ENCODE assay signal across 23 cellular contexts in genomic region chr4:123379392-123379791, GRCh38. TPM values are rescaled to one million over a fixed set of nuclear protein-coding genes. Genes with fewer than 3 reads are reported as not detected.
DNase-seq lines count a peak whose midpoint lies in the region; ATAC-seq and TF ChIP-seq lines count a peak whose summit lies in the region.
"Had no signal": no experiment of that assay in that cellular context is flagged by ENCODE, and none has a peak within 500 bp of the region (broad histone marks: within the 10 kb centered on the region; RNA-seq: fewer than 3 reads in every experiment).

No MANE protein-coding gene starts in this region.

- H3K4me3 Mint-ChIP-seq in WTC11, result peak overlapping the region; percentile 33
- H3K4me3 Mint-ChIP-seq: CD8-positive, alpha-beta T cell had no signal

- no peak for TF ChIP-seq POLR2A in heart left ventricle (IDR thresholded peaks at IDR 0.05)

- H3K4me1 ChIP-seq in A673 (ENCODE audit: insufficient read depth, low read length, poor library complexity, severe bottlenecking) (peaks cover 8% of the 10 kb centered on the region), HUES6 (ENCODE audit: control insufficient read depth, insufficient read depth, low read length) (peaks cover 45% of the 10 kb centered on the region), heart left ventricle (peaks cover 0 to 3% (median 0%) of the 10 kb centered on the region in 12 donors)

- peaks cover 11% of the 10 kb centered on the region for H3K36me3 Mint-ChIP-seq in WTC11
- H3K36me3 Mint-ChIP-seq: CD8-positive, alpha-beta T cell had no signal

- ATAC-seq in WTC11 (no peak), HG03565 (IDR thresholded peaks at IDR 0.05; ENCODE audit: unreplicated experiment) (no peak), heart left ventricle (no peak)
- ATAC-seq: CD8-positive, alpha-beta T cell had no signal

- H3K27me3 ChIP-seq in A673 (replicated peaks; ENCODE audit: insufficient read depth, low read depth, low read length, poor library complexity) (no peaks in the 10 kb centered on the region), HUES6 (ENCODE audit: control insufficient read depth, insufficient read depth, low read length) (no peaks in the 10 kb centered on the region), heart left ventricle (no peaks in the 10 kb centered on the region)

- intact Hi-C loops in A673 (cut with micrococcal nuclease; ENCODE audit: unreplicated experiment), result no loop called here
- intact Hi-C loops in heart left ventricle (cut with DNase I), result loop anchor here in 1 of 10 donors (10.0 kb wide), 1 partner anchor 245 kb away; no protein-coding TSS in a partner anchor

- 54 to 72% (median 65%) methylated on average over 1 of the region's 1 CpG for WGBS in heart left ventricle, 4 donors

- H3K4me3 ChIP-seq in A673 (ENCODE audit: low read depth, low read length, poor library complexity, severe bottlenecking), result no peak overlapping the region
- H3K4me3 ChIP-seq in HUES6 (ENCODE audit: low read depth, low read length), result peak overlapping the region; percentile 28
- H3K4me3 ChIP-seq in heart left ventricle, result no peak overlapping the region

- no peaks in the 10 kb centered on the region for H3K27me3 Mint-ChIP-seq in WTC11 (ENCODE audit: low read depth)

- POLR2A ChIA-PET in A673 (lab: Charles Lee; ENCODE audit: low non-redundant PET), result no interaction called here
- POLR2A ChIA-PET in WTC11 (lab: Charles Lee), result no interaction called here
- POLR2A ChIA-PET in GM10248 (lab: Yijun Ruan, JAX), result no interaction called here

- H3K27ac ChIP-seq in A673 (ENCODE audit: low read depth, low read length, poor library complexity, severe bottlenecking), result peak overlapping the region; percentile 7
- peak overlapping the region; percentile 97 for H3K27ac ChIP-seq in HUES6 (ENCODE audit: low read depth, low read length)
- no peak overlapping the region for H3K27ac ChIP-seq in heart left ventricle
- H3K27ac ChIP-seq: 22Rv1, KMS-11 had no signal

- TF ChIP-seq CTCF in A673 (conservative IDR thresholded peaks at IDR 0.05; ENCODE audit: low read depth, low read length) (no peak), WTC11 (IDR thresholded peaks at IDR 0.05) (no peak), heart left ventricle (IDR thresholded peaks at IDR 0.05) (no peak), GM10248 (IDR thresholded peaks at IDR 0.05; ENCODE audit: control extremely low read depth, extremely low read depth, low read depth, missing control alignments) (no peak)

- H3K27ac Mint-ChIP-seq in WTC11, result peak overlapping the region; percentile 98
- H3K27ac Mint-ChIP-seq: CD8-positive, alpha-beta T cell had no signal

- peaks cover 64% of the 10 kb centered on the region for H3K4me1 Mint-ChIP-seq in WTC11

- no TSS peak for BruUV-seq in A673 (replicated peaks; lab: Mats Ljungman, UMichigan)

- CTCF ChIA-PET in A673 (lab: Charles Lee), result no interaction called here
- CTCF ChIA-PET in WTC11 (lab: Charles Lee), result no interaction called here
- CTCF ChIA-PET in GM10248 (lab: Yijun Ruan, JAX), result interaction anchor here (0.8 kb wide), 1 partner anchor 12 kb away, joined by 4 read pairs; no protein-coding TSS in a partner anchor

- no peaks in the 10 kb centered on the region for H3K9me3 ChIP-seq in A673 (ENCODE audit: low read depth, low read length, poor library complexity, severe bottlenecking)
- peaks cover 5% of the 10 kb centered on the region; the same call in 1 of the 2 replicates for H3K9me3 ChIP-seq in HUES6 (ENCODE audit: control insufficient read depth, insufficient read depth, low read depth, low read length)
- peaks cover 0 to 3% (median 0%) of the 10 kb centered on the region in 12 donors for H3K9me3 ChIP-seq in heart left ventricle

- H3K36me3 ChIP-seq in A673 (ENCODE audit: insufficient read depth, low read length, poor library complexity, severe bottlenecking) (no peaks in the 10 kb centered on the region), HUES6 (ENCODE audit: control insufficient read depth, insufficient read depth, low read length) (no peaks in the 10 kb centered on the region), heart left ventricle (no peaks in the 10 kb centered on the region)

- peaks cover 12% of the 10 kb centered on the region for H3K9me3 Mint-ChIP-seq in WTC11
- H3K9me3 Mint-ChIP-seq: CD8-positive, alpha-beta T cell had no signal

- DNase-seq in A673 (ENCODE audit: low spot score) (no peak), WTC11 (ENCODE audit: low spot score) (no peak), fibroblast of gingiva (ENCODE audit: low read depth) (peak; percentile 37), heart left ventricle (no peak), GM10248 (ENCODE audit: extremely low spot score) (no peak)
- no peak for DNase-seq in stimulated activated naive CD4-positive, alpha-beta T cell treated with Interleukin-2 at 50 U/mL for 16 hours (lab: John Stamatoyannopoulos, UW)
- DNase-seq: AML-193; C1 segment of cervical spinal cord; CD8-positive, alpha-beta T cell; DMS153; GOT3; NCI-H1694 treated with DMSO at 0.1 percent for 48 hours; NCI-H2081 treated with DMSO at 0.1 percent for 48 hours; NCI-H2171 treated with DMSO at 0.1 percent for 48 hours; NCI-H446; NCI-H526; OCI-M1; Right ventricle myocardium superior; SW 1271 had no signal

- H3K9ac ChIP-seq in HUES6 (ENCODE audit: low read length), result peak overlapping the region; percentile 52
- H3K9ac ChIP-seq: KMS-11 had no signal

TF ChIP-seq in WTC11, 78 proteins besides CTCF, POLR2A, EP300 and RAD21 (continues in another document):
- TF ChIP-seq ZBTB43 (CRISPR knock-in tag; IDR thresholded peaks at IDR 0.05) (no peak), CDX4 (CRISPR knock-in tag; IDR thresholded peaks at IDR 0.05; ENCODE audit: borderline replicate concordance) (no peak), HMGA2 (CRISPR knock-in tag; IDR thresholded peaks at IDR 0.05) (no peak), E2F5 (CRISPR knock-in tag; IDR thresholded peaks at IDR 0.05) (no peak), KAT7 (CRISPR knock-in tag; IDR thresholded peaks at IDR 0.05; ENCODE audit: borderline replicate concordance) (no peak), ZNF396 (CRISPR knock-in tag; IDR thresholded peaks at IDR 0.05; ENCODE audit: borderline replicate concordance) (no peak), TP53 (CRISPR knock-in tag; IDR thresholded peaks at IDR 0.05) (no peak), ZMAT4 (CRISPR knock-in tag; IDR thresholded peaks at IDR 0.05) (no peak), ZNF281 (CRISPR knock-in tag; IDR thresholded peaks at IDR 0.05) (no peak)

RNA-seq across cellular contexts. Expression of gene SPRY1, which starts 17.2 kb away (rescaled TPM):
- total RNA-seq in A673 (2021), result 6.0 and 6.8 TPM in 2 replicates
- 83.5 to 107 TPM (median 88.8 TPM) in 3 replicates for total RNA-seq in WTC11 (2021)
- 100 to 1,000 TPM in 1 of 9 donors, 10 to 100 TPM in 8; 28.0 to 104 (median 39.1) TPM for total RNA-seq in heart left ventricle
- 10 to 100 TPM; 17.0 to 57.6 TPM for polyA plus RNA-seq in heart left ventricle

Comparison
In these comparisons a context has a peak if more than half of its experiments do, and no peak if none do; other contexts are left out.
1. H3K27ac ChIP-seq: peak in A673 (single experiment) and HUES6 (single experiment); none in heart left ventricle (0 of 12).